ENCODE assay signal across 20 cellular contexts in genomic region chr17:56630202-56630601, GRCh38. TPM values are rescaled to one million over a fixed set of nuclear protein-coding genes. Genes with fewer than 3 reads are reported as not detected.
"Had no signal": no experiment of that assay in that cellular context is flagged by ENCODE, and none has a peak within 500 bp of the region (broad histone marks: within the 10 kb centered on the region; RNA-seq: fewer than 3 reads in every experiment).

No MANE protein-coding gene starts in this region.

- H3K4me1 ChIP-seq: body of pancreas, colonic mucosa, gastroesophageal sphincter, right atrium auricular region, tibial artery had no signal

- ATAC-seq: body of pancreas; gastroesophageal sphincter; stimulated activated memory B cell treated with anti-CD40 and anti-IgM and Interleukin-4, amounts not matched to agents 10 μg/mL and 1 μg/mL and 100 μg/mL, for 72 hours had no signal

- H3K36me3 ChIP-seq: colonic mucosa, gastroesophageal sphincter, right atrium auricular region, suprapubic skin, tibial artery had no signal

- H3K27me3 ChIP-seq: body of pancreas, colonic mucosa, right atrium auricular region, tibial artery had no signal

- H3K4me3 ChIP-seq: body of pancreas, colonic mucosa, gastroesophageal sphincter, right atrium auricular region, smooth muscle cell, suprapubic skin, tibial artery had no signal

- DNase-seq: activated CD4-positive, alpha-beta T cell treated with anti-CD3 and anti-CD28 coated beads, Interleukin-2, amount 50 U/mL, for 4 hours; activated CD4-positive, CD25-positive, alpha-beta regulatory T cell; activated effector memory CD4-positive, alpha-beta T cell treated with Interleukin-2 at 50 U/mL for 16 hours; activated naive CD4-positive, alpha-beta T cell treated with Interleukin-2 at 50 U/mL for 16 hours; activated T-cell treated with anti-CD3 and anti-CD28 coated beads for 4 hours; colonic mucosa; effector memory CD4-positive, alpha-beta T cell; naive B cell; occipital lobe; stimulated activated CD4-positive, alpha-beta T cell treated with anti-CD3 and anti-CD28 coated beads, Interleukin-4, amount 100 ng/mL, for 4 hours; stimulated activated CD8-positive, alpha-beta memory T cell treated with anti-CD3 and anti-CD28 coated beads, Interleukin-4, amount 100 ng/mL, for 48 hours; stimulated activated naive CD8-positive, alpha-beta T cell treated with anti-CD3 and anti-CD28 coated beads, Interleukin-15, amount 100 ng/mL, for 72 hours; tibial artery had no signal

- H3K27ac ChIP-seq: body of pancreas, colonic mucosa, gastroesophageal sphincter, right atrium auricular region, suprapubic skin, tibial artery had no signal

- H3K9me3 ChIP-seq: body of pancreas, colonic mucosa, gastroesophageal sphincter, right atrium auricular region, suprapubic skin, tibial artery had no signal

- H3K4me2 ChIP-seq: smooth muscle cell had no signal

RNA-seq across cellular contexts. Expression of gene NOG, which starts 36.7 kb away (rescaled TPM):
- total RNA-seq: T-helper 2 cell treated with Interferon-gamma antibody and Interleukin-4, amounts not matched to agents 100 ng/mL and 5 ng/mL, for 36 hours had no signal
